In the genomic region with DNA sequence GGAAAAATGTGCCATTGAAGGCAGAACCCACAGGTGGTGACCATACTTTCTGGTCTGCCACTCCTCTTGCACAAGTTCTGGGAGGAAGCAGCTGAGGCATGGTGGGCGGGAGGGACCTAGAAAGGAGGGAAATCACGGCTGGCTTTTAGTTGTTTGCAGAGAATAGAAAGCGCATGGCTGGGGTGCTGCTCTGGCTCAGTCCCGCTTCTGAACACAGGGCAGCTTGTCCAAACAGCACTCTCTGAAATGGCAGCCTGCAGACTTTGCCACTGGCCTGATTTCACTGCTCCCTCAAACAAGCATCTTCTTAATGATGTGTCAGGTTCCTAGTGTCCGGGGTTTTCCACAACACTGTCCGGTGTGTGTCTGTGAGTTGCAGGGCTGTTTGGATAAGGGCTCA, we compare ENCODE assay signal across 13 cellular contexts.
DNase-seq lines count a peak whose midpoint lies in the region; ATAC-seq, FAIRE-seq and TF ChIP-seq lines count a peak whose summit lies in the region.
"Had no signal": no experiment of that assay in that cellular context is flagged by ENCODE, and none has a peak within 500 bp of the region (broad histone marks: within the 10 kb centered on the region; RNA-seq: fewer than 3 reads in every experiment).

No MANE protein-coding gene starts in this region.

- H3K4me2 ChIP-seq in BLaER1 treated with 17β-estradiol and CSF1 and Interleukin-3, amounts not matched to agents 10 nM and 100 nM: peak overlapping the region in 10 of 11 experiments; percentile 12 to 93 (median 72); a peak in 16 of 22 replicates
- H3K4me2 ChIP-seq in PC-3 (ENCODE audit: low read length) (peak overlapping the region; percentile 5; the same call in 1 of the 2 replicates), trophoblast cell (ENCODE audit: low read length) (no peak overlapping the region)

- no peak for FAIRE-seq in small intestine (lab: Jason Lieb, UNC)

- POLR2A ChIA-PET in PC-3 (lab: Charles Lee; ENCODE audit: unreplicated experiment): no interaction called here

- peaks cover 26 to 77% (median 60%) of the 10 kb centered on the region in 10 experiments for H3K4me1 ChIP-seq in BLaER1 treated with 17β-estradiol and CSF1 and Interleukin-3, amounts not matched to agents 10 nM and 100 nM
- H3K4me1 ChIP-seq in PC-3 (ENCODE audit: insufficient read depth, low read length) (peaks cover 65% of the 10 kb centered on the region), trophoblast cell (ENCODE audit: control insufficient read depth in 1 of 2, insufficient read depth in 2 of 2, low read length in 2 of 2) (peaks cover 45 to 50% of the 10 kb centered on the region in 2 experiments), small intestine (ENCODE audit: control insufficient read depth in 2 of 2, insufficient read depth in 1 of 2, low read depth in 1 of 2, low read length in 1 of 2) (peaks cover 13 to 17% of the 10 kb centered on the region in 2 donors)

- H3K4ac ChIP-seq in trophoblast cell (ENCODE audit: low read depth, low read length): no peak overlapping the region

- no peaks in the 10 kb centered on the region for H3K27me3 ChIP-seq in BLaER1 treated with 17β-estradiol and CSF1 and Interleukin-3, amounts not matched to agents 10 nM and 100 nM
- H3K27me3 ChIP-seq in PC-3 (ENCODE audit: low read length) (no peaks in the 10 kb centered on the region), trophoblast cell (ENCODE audit: insufficient read depth, low read length) (no peaks in the 10 kb centered on the region), small intestine (ENCODE audit: control insufficient read depth in 2 of 2, insufficient read depth in 2 of 2, low read length in 2 of 2) (no peaks in the 10 kb centered on the region)

- no peak overlapping the region for H4K12ac ChIP-seq in trophoblast cell (ENCODE audit: low read depth, low read length)

- peak overlapping the region; percentile 82 for H4K91ac ChIP-seq in trophoblast cell (ENCODE audit: low read depth, low read length)

- no peak overlapping the region for H3K23ac ChIP-seq in trophoblast cell (ENCODE audit: low read length)

- no TSS peak for BruUV-seq in PC-3 (replicated peaks; lab: Mats Ljungman, UMichigan)

- peak overlapping the region; percentile 38 for H2AK5ac ChIP-seq in trophoblast cell (ENCODE audit: low read length)

- DNase-seq in PC-3 (no peak), fibroblast of pulmonary artery (ENCODE audit: low read depth) (peak; percentile 50), trophoblast cell (peak; percentile 64 to 70), small intestine (no peak)
- no peak for DNase-seq in stimulated activated CD8-positive, alpha-beta memory T cell treated with anti-CD3 and anti-CD28 coated beads, Interleukin-4, amount 100 ng/mL, for 48 hours
- no peak for DNase-seq in stimulated activated CD4-positive, alpha-beta T cell treated with anti-CD3 and anti-CD28 coated beads, Interleukin-2, amount 100 ng/mL, for 24 hours
- DNase-seq: aorta, glutamatergic neuron, Karpas-422, NCI-H510A treated with DMSO at 0.1 percent for 48 hours, T-helper 1 cell had no signal

- peak overlapping the region; percentile 13 for H4K8ac ChIP-seq in trophoblast cell (ENCODE audit: low read depth, low read length)

- TF ChIP-seq CTCF in PC-3 (conservative IDR thresholded peaks at IDR 0.05; ENCODE audit: low read depth, low read length) (no peak), fibroblast of pulmonary artery (IDR thresholded peaks at IDR 0.05; ENCODE audit: low read length, missing control alignments) (no peak)

- H3K9me2 ChIP-seq in PC-3 (replicated peaks; ENCODE audit: low read length): no peaks in the 10 kb centered on the region

- intact Hi-C loops in PC-3 (cut with micrococcal nuclease): no loop called here

- H2BK120ac ChIP-seq in trophoblast cell (ENCODE audit: insufficient read depth, low read length, poor library complexity): peak overlapping the region; percentile 76

- peak overlapping the region; percentile 73 for H2BK5ac ChIP-seq in trophoblast cell (ENCODE audit: low read depth, low read length, poor library complexity)

- H3F3A ChIP-seq in PC-3 (ENCODE audit: low read length, unreplicated experiment): peaks cover 7% of the 10 kb centered on the region

- H3K27ac ChIP-seq in BLaER1 treated with 17β-estradiol and CSF1 and Interleukin-3, amounts not matched to agents 10 nM and 100 nM: peak overlapping the region in 9 of 11 experiments; percentile 61 to 89 (median 85); a peak in 17 of 22 replicates
- peak overlapping the region; percentile 93 for H3K27ac ChIP-seq in PC-3 (ENCODE audit: low read length)
- H3K27ac ChIP-seq in trophoblast cell (ENCODE audit: low read depth, low read length): peak overlapping the region; percentile 59
- H3K27ac ChIP-seq in small intestine (ENCODE audit: low read depth in 1 of 2, low read length in 1 of 2): peak overlapping the region in 1 of 2 donors; percentile 4

- CTCF ChIA-PET in PC-3 (lab: Charles Lee): no interaction called here

- peak overlapping the region; percentile 49 for H3K18ac ChIP-seq in trophoblast cell (ENCODE audit: low read length)

- no peaks in the 10 kb centered on the region for H3K9me3 ChIP-seq in BLaER1 treated with 17β-estradiol and CSF1 and Interleukin-3, amounts not matched to agents 10 nM and 100 nM (replicated peaks in 1 of 11)
- H3K9me3 ChIP-seq in PC-3 (ENCODE audit: low read length): no peaks in the 10 kb centered on the region
- peaks cover 2% of the 10 kb centered on the region for H3K9me3 ChIP-seq in trophoblast cell (ENCODE audit: insufficient read depth, low read depth, low read length)
- H3K9me3 ChIP-seq in small intestine (ENCODE audit: control insufficient read depth, low read depth): no peaks in the 10 kb centered on the region

- H3K79me2 ChIP-seq in PC-3 (ENCODE audit: low read length) (peaks cover 54% of the 10 kb centered on the region), trophoblast cell (ENCODE audit: control insufficient read depth, insufficient read depth, low read length, poor library complexity) (peaks cover 4% of the 10 kb centered on the region)

- ATAC-seq in PC-3: no peak
- no peak for ATAC-seq in HG03039 (IDR thresholded peaks at IDR 0.05; ENCODE audit: unreplicated experiment)

- H2BK12ac ChIP-seq in trophoblast cell (ENCODE audit: low read length): peak overlapping the region; percentile 77

- peak overlapping the region in 7 of 11 experiments; percentile 28 to 74 (median 47); a peak in 9 of 22 replicates for H3K9ac ChIP-seq in BLaER1 treated with 17β-estradiol and CSF1 and Interleukin-3, amounts not matched to agents 10 nM and 100 nM
- H3K9ac ChIP-seq in PC-3 (ENCODE audit: low read length) (peak overlapping the region; percentile 11; the same call in 1 of the 2 replicates), trophoblast cell (ENCODE audit: low read length) (no peak overlapping the region)

- H3K4me3 ChIP-seq in BLaER1 treated with 17β-estradiol and CSF1 and Interleukin-3, amounts not matched to agents 10 nM and 100 nM: no peak overlapping the region
- H3K4me3 ChIP-seq in PC-3 (ENCODE audit: low read length) (no peak overlapping the region), fibroblast of pulmonary artery (replicated peaks; ENCODE audit: low read depth, low read length) (no peak overlapping the region), trophoblast cell (ENCODE audit: low read depth, low read length) (no peak overlapping the region), small intestine (ENCODE audit: low read depth in 1 of 2, low read length in 2 of 2) (no peak overlapping the region)

- H2AFZ ChIP-seq in PC-3 (ENCODE audit: low read length) (no peak overlapping the region), trophoblast cell (ENCODE audit: insufficient read depth, low read length, poor library complexity) (peak overlapping the region; percentile 17)

- H3K14ac ChIP-seq in trophoblast cell (ENCODE audit: low read length): peak overlapping the region; percentile 39

- H3K36me3 ChIP-seq in BLaER1 treated with 17β-estradiol and CSF1 and Interleukin-3, amounts not matched to agents 10 nM and 100 nM: peaks cover 88 to 99% (median 98%) of the 10 kb centered on the region in 11 experiments
- H3K36me3 ChIP-seq in PC-3 (ENCODE audit: low read depth, low read length) (peaks cover 60% of the 10 kb centered on the region), trophoblast cell (ENCODE audit: control insufficient read depth in 1 of 2, insufficient read depth in 2 of 2, low read length in 2 of 2) (peaks cover 32 to 36% of the 10 kb centered on the region in 2 experiments), small intestine (ENCODE audit: control insufficient read depth in 2 of 2, insufficient read depth in 2 of 2, low read length in 2 of 2) (peaks cover 0 to 10% of the 10 kb centered on the region in 2 donors)

- peaks cover 29% of the 10 kb centered on the region for H3K79me1 ChIP-seq in trophoblast cell (ENCODE audit: low read length)

- no CpG with 5 or more reads among the region's 6 CpGs for WGBS in trophoblast cell (ENCODE audit: extremely low coverage, insufficient coverage, insufficient read length)
- 69 to 80% (median 77%) methylated on average over 6 of the region's 6 CpGs for WGBS in small intestine, 3 donors

- peaks cover 3 to 96% (median 71%) of the 10 kb centered on the region in 11 experiments; a peak in 17 of 22 replicates for H4K20me1 ChIP-seq in BLaER1 treated with 17β-estradiol and CSF1 and Interleukin-3, amounts not matched to agents 10 nM and 100 nM
- H4K20me1 ChIP-seq in PC-3 (ENCODE audit: low read length): no peaks in the 10 kb centered on the region

Comparison
In these comparisons a context has a peak if more than half of its experiments do, and no peak if none do; other contexts are left out.
1. DNase-seq: peak in fibroblast of pulmonary artery (single experiment) and trophoblast cell (2 of 2); none in PC-3 (single experiment), stimulated activated CD8-positive, alpha-beta memory T cell treated with anti-CD3 and anti-CD28 coated beads, Interleukin-4, amount 100 ng/mL, for 48 hours (single experiment), small intestine (single experiment) and stimulated activated CD4-positive, alpha-beta T cell treated with anti-CD3 and anti-CD28 coated beads, Interleukin-2, amount 100 ng/mL, for 24 hours (0 of 2).